Comparison of ENCODE assay signal across 18 cellular contexts in genomic region chr9:32004431-32005076, GRCh38.
"Had no signal": no experiment of that assay in that cellular context is flagged by ENCODE, and none has a peak within 500 bp of the region (broad histone marks: within the 10 kb centered on the region; RNA-seq: fewer than 3 reads in every experiment).

No MANE protein-coding gene starts in this region.

- DNase-seq: activated CD4-positive, alpha-beta T cell treated with anti-CD3 and anti-CD28 coated beads, Interleukin-2, amount 50 U/mL, for 4 hours; activated naive CD4-positive, alpha-beta T cell treated with anti-CD3 and anti-CD28 coated beads for 36 hours; activated naive CD8-positive, alpha-beta T cell treated with anti-CD3 and anti-CD28 coated beads, Interleukin-2, amount 50 U/mL, for 24 hours; aorta; cerebellar nuclear complex; dermis blood vessel endothelial cell; effector memory CD8-positive, alpha-beta T cell; erythroblast; mammary epithelial cell; natural killer cell; stomach; SW 1271; testis; upper lobe of left lung had no signal

- H3K27me3 ChIP-seq: gastroesophageal sphincter, stomach, testis, upper lobe of left lung had no signal

- H3K36me3 Mint-ChIP-seq: natural killer cell had no signal

- H3K4me1 Mint-ChIP-seq: activated naive CD8-positive, alpha-beta T cell treated with anti-CD3 and anti-CD28 coated beads, Interleukin-2, amount 50 U/mL, for 24 hours; activated T-helper 17 cell treated with anti-CD3 and anti-CD28 coated beads, Interleukin-2, amount 50 U/mL, for 72 hours; natural killer cell had no signal

- H3K27ac Mint-ChIP-seq: activated naive CD4-positive, alpha-beta T cell treated with anti-CD3 and anti-CD28 coated beads for 36 hours; activated naive CD8-positive, alpha-beta T cell treated with anti-CD3 and anti-CD28 coated beads, Interleukin-2, amount 50 U/mL, for 24 hours; activated T-helper 17 cell treated with anti-CD3 and anti-CD28 coated beads, Interleukin-2, amount 50 U/mL, for 72 hours; effector memory CD8-positive, alpha-beta T cell; natural killer cell had no signal

- H3K9me3 Mint-ChIP-seq: activated naive CD4-positive, alpha-beta T cell treated with anti-CD3 and anti-CD28 coated beads for 36 hours; activated naive CD8-positive, alpha-beta T cell treated with anti-CD3 and anti-CD28 coated beads, Interleukin-2, amount 50 U/mL, for 24 hours; activated T-helper 17 cell treated with anti-CD3 and anti-CD28 coated beads, Interleukin-2, amount 50 U/mL, for 72 hours had no signal

- H3K36me3 ChIP-seq: gastroesophageal sphincter, stomach, upper lobe of left lung had no signal

- FAIRE-seq: islet of Langerhans had no signal

- H3K27ac ChIP-seq: gastroesophageal sphincter, stomach, testis, upper lobe of left lung had no signal

- H3K4me3 ChIP-seq: gastroesophageal sphincter, stomach, testis, upper lobe of left lung had no signal

- ATAC-seq: activated CD4-positive, CD25-positive, alpha-beta regulatory T cell treated with anti-CD3 and anti-CD28 coated beads, Interleukin-2, amount 50 U/mL, for 24 hours; activated naive CD8-positive, alpha-beta T cell treated with anti-CD3 and anti-CD28 coated beads, Interleukin-2, amount 50 U/mL, for 24 hours; activated T-helper 17 cell treated with anti-CD3 and anti-CD28 coated beads, Interleukin-2, amount 50 U/mL, for 72 hours; effector memory CD8-positive, alpha-beta T cell; gastroesophageal sphincter; natural killer cell had no signal

- H3K4me3 Mint-ChIP-seq: activated naive CD4-positive, alpha-beta T cell treated with anti-CD3 and anti-CD28 coated beads for 36 hours; activated naive CD8-positive, alpha-beta T cell treated with anti-CD3 and anti-CD28 coated beads, Interleukin-2, amount 50 U/mL, for 24 hours; activated T-helper 17 cell treated with anti-CD3 and anti-CD28 coated beads, Interleukin-2, amount 50 U/mL, for 72 hours; effector memory CD8-positive, alpha-beta T cell; natural killer cell had no signal

- H3K27me3 Mint-ChIP-seq: activated naive CD8-positive, alpha-beta T cell treated with anti-CD3 and anti-CD28 coated beads, Interleukin-2, amount 50 U/mL, for 24 hours; activated T-helper 17 cell treated with anti-CD3 and anti-CD28 coated beads, Interleukin-2, amount 50 U/mL, for 72 hours; effector memory CD8-positive, alpha-beta T cell had no signal

- H3K4me1 ChIP-seq: gastroesophageal sphincter, stomach, testis, upper lobe of left lung had no signal

- H3K9me3 ChIP-seq: gastroesophageal sphincter, stomach, testis, upper lobe of left lung had no signal
